In genomic region chr11:129846508-129847335, GRCh38 we compare ENCODE assay signal across 1 cellular context.
TF ChIP-seq lines count a peak whose summit lies in the region.

No MANE protein-coding gene starts in this region.

TF ChIP-seq in GM12878, 131 proteins besides CTCF, POLR2A, EP300 and RAD21:
- TF ChIP-seq, protein P1, sequence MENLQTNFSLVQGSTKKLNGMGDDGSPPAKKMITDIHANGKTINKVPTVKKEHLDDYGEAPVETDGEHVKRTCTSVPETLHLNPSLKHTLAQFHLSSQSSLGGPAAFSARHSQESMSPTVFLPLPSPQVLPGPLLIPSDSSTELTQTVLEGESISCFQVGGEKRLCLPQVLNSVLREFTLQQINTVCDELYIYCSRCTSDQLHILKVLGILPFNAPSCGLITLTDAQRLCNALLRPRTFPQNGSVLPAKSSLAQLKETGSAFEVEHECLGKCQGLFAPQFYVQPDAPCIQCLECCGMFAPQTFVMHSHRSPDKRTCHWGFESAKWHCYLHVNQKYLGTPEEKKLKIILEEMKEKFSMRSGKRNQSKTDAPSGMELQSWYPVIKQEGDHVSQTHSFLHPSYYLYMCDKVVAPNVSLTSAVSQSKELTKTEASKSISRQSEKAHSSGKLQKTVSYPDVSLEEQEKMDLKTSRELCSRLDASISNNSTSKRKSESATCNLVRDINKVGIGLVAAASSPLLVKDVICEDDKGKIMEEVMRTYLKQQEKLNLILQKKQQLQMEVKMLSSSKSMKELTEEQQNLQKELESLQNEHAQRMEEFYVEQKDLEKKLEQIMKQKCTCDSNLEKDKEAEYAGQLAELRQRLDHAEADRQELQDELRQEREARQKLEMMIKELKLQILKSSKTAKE (IDR thresholded peaks at IDR 0.05; ENCODE audit: low read depth, poor library complexity, severe bottlenecking), result no peak
- no peak for TF ChIP-seq EED (IDR thresholded peaks at IDR 0.05; ENCODE audit: low read depth)
- peak; percentile 50 for TF ChIP-seq ATF7 (IDR thresholded peaks at IDR 0.05; ENCODE audit: low read depth)
- peak; percentile 91 for TF ChIP-seq PKNOX1 (IDR thresholded peaks at IDR 0.05)
- peak; percentile 72 for TF ChIP-seq PBX3 (IDR thresholded peaks at IDR 0.05; ENCODE audit: insufficient replicate concordance, low read depth, low read length)
- TF ChIP-seq RUNX3 (IDR thresholded peaks at IDR 0.05; ENCODE audit: low read length), result peak; percentile 44; the same call in 1 of the 2 replicates
- peak; percentile 42; the same call in 1 of the 2 replicates for TF ChIP-seq MTA2 (IDR thresholded peaks at IDR 0.05; ENCODE audit: low read depth)
- TF ChIP-seq TBL1XR1 (IDR thresholded peaks at IDR 0.05; ENCODE audit: low read depth, low read length), result no peak
